ENCODE assay signal across 18 cellular contexts in the genomic region with DNA sequence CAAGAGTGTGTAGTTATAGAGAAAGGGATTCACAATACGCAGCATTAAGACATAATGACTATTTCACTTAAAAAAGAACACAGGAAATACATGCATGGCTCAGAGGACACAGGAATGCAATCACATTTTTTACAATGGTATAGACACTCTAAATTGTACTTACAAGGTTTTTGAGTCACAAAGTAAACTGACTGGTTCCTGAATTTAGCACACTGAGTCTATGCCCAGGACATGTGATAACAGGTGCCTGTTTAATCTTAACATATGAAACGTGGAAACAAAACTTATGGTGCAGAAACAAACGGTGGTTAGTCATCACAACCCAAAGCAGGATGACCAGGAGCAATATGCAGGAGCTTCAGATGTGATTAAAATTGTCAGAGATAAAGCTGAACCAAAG. TPM values are rescaled to one million over a fixed set of nuclear protein-coding genes. Genes with fewer than 3 reads are reported as not detected.
DNase-seq lines count a peak whose midpoint lies in the region; ATAC-seq and TF ChIP-seq lines count a peak whose summit lies in the region.
"Had no signal": no experiment of that assay in that cellular context is flagged by ENCODE, and none has a peak within 500 bp of the region (broad histone marks: within the 10 kb centered on the region; RNA-seq: fewer than 3 reads in every experiment).

No MANE protein-coding gene starts in this region.

- H3K27ac ChIP-seq in RWPE1, result no peak overlapping the region
- H3K27ac ChIP-seq in esophagus squamous epithelium, result peak overlapping the region; percentile 11 to 74 (median 66)
- no peak overlapping the region for H3K27ac ChIP-seq in A673 (ENCODE audit: low read depth, low read length, poor library complexity, severe bottlenecking)

- H3K27me3 ChIP-seq in esophagus squamous epithelium (no peaks in the 10 kb centered on the region), A673 (replicated peaks; ENCODE audit: insufficient read depth, low read depth, low read length, poor library complexity) (peaks cover 68% of the 10 kb centered on the region)

- no peaks in the 10 kb centered on the region for H3K9me3 Mint-ChIP-seq in mesothelial cell of epicardium
- H3K9me3 Mint-ChIP-seq: activated CD4-positive, alpha-beta T cell treated with anti-CD3 and anti-CD28 coated beads, Interleukin-2, amount 10 ng/mL, durations not matched to agents 24 days and 14 days; dendritic cell treated with granulocyte-macrophage colony-stimulating factor and Interleukin-4, amounts not matched to agents 40 ng/mL and 50 ng/mL, for 4 days; HFFc6 had no signal

- peak; percentile 68 for DNase-seq in Caki2 (ENCODE audit: low read depth)
- DNase-seq in RWPE1 (ENCODE audit: low spot score), result peak; percentile 71
- DNase-seq in esophagus squamous epithelium (lab: John Stamatoyannopoulos, UW), result no peak
- DNase-seq in mesothelial cell of epicardium (ENCODE audit: low spot score in 2 of 2, unreplicated experiment in 2 of 2), result no peak
- no peak for DNase-seq in DMS114 treated with DMSO at 0.1 percent for 48 hours (lab: John Stamatoyannopoulos, UW; ENCODE audit: unreplicated experiment)
- DNase-seq in NCI-H69 (lab: John Stamatoyannopoulos, UW), result no peak
- no peak for DNase-seq in A673 (ENCODE audit: low spot score)
- DNase-seq in left cardiac atrium, result no peak
- DNase-seq: activated CD4-positive, alpha-beta T cell treated with anti-CD3 and anti-CD28 coated beads, Interleukin-2, amount 10 ng/mL, durations not matched to agents 24 days and 14 days; CD4-positive, CD25-positive, alpha-beta regulatory T cell; DMS79; head of caudate nucleus; HFFc6; midbrain; NCI-H187 treated with DMSO at 0.1 percent for 48 hours; RPMI8226; stimulated activated CD4-positive, alpha-beta T cell treated with anti-CD3 and anti-CD28 coated beads, Interleukin-4, amount 100 ng/mL, for 4 hours had no signal

- intact Hi-C loops in esophagus squamous epithelium (cut with DNase I), result no loop called here
- intact Hi-C loops in A673 (cut with micrococcal nuclease; ENCODE audit: unreplicated experiment), result no loop called here
- intact Hi-C loops in left cardiac atrium (cut with DNase I), result loop anchor here in 1 of 2 donors (10.0 kb wide), 2 partner anchors 68 to 158 kb away; no protein-coding TSS in a partner anchor

- no peaks in the 10 kb centered on the region for H3K27me3 Mint-ChIP-seq in mesothelial cell of epicardium (ENCODE audit: low read depth)

- peaks cover 15% of the 10 kb centered on the region for H3K36me3 Mint-ChIP-seq in mesothelial cell of epicardium
- H3K36me3 Mint-ChIP-seq: CD4-positive, CD25-positive, alpha-beta regulatory T cell had no signal

- POLR2A ChIA-PET in RWPE1 (lab: Yijun Ruan, JAX; ENCODE audit: low non-redundant PET), result no interaction called here
- POLR2A ChIA-PET in A673 (lab: Charles Lee; ENCODE audit: low non-redundant PET), result no interaction called here

- whole genome bisulfite sequencing in esophagus squamous epithelium, 2 donors, result 16 to 31% methylated on average over 3 of the region's 3 CpGs

- TF ChIP-seq POLR2A in esophagus squamous epithelium (IDR thresholded peaks at IDR 0.05), result no peak

- ATAC-seq in left cardiac atrium, result no peak

- BruUV-seq in A673 (replicated peaks; lab: Mats Ljungman, UMichigan), result no TSS peak

- in situ Hi-C loops in Caki2 (cut with HindIII; ENCODE audit: low pct_unique_long_range_greater_than_20kb, low sequenced_read_pairs), result no loop called here

- peaks cover 24% of the 10 kb centered on the region for H3K4me1 Mint-ChIP-seq in mesothelial cell of epicardium
- H3K4me1 Mint-ChIP-seq: activated CD4-positive, alpha-beta T cell treated with anti-CD3 and anti-CD28 coated beads, Interleukin-2, amount 10 ng/mL, durations not matched to agents 24 days and 14 days had no signal

- no peak for TF ChIP-seq CTCF in RWPE1 (conservative IDR thresholded peaks at IDR 0.05; ENCODE audit: low read depth)
- TF ChIP-seq CTCF in esophagus squamous epithelium (IDR thresholded peaks at IDR 0.05), result no peak
- TF ChIP-seq CTCF in mesothelial cell of epicardium (IDR thresholded peaks at IDR 0.05; ENCODE audit: unreplicated experiment), result no peak
- TF ChIP-seq CTCF in A673 (conservative IDR thresholded peaks at IDR 0.05; ENCODE audit: low read depth, low read length), result no peak

- peak overlapping the region; percentile 14 for H3K27ac Mint-ChIP-seq in mesothelial cell of epicardium
- H3K27ac Mint-ChIP-seq: activated CD4-positive, alpha-beta T cell treated with anti-CD3 and anti-CD28 coated beads, Interleukin-2, amount 10 ng/mL, durations not matched to agents 24 days and 14 days; CD4-positive, CD25-positive, alpha-beta regulatory T cell; dendritic cell treated with granulocyte-macrophage colony-stimulating factor and Interleukin-4, amounts not matched to agents 40 ng/mL and 50 ng/mL, for 4 days; HFFc6 had no signal

- H3K4me3 Mint-ChIP-seq in mesothelial cell of epicardium, result no peak overlapping the region
- H3K4me3 Mint-ChIP-seq: activated CD4-positive, alpha-beta T cell treated with anti-CD3 and anti-CD28 coated beads, Interleukin-2, amount 10 ng/mL, durations not matched to agents 24 days and 14 days; CD4-positive, CD25-positive, alpha-beta regulatory T cell; dendritic cell treated with granulocyte-macrophage colony-stimulating factor and Interleukin-4, amounts not matched to agents 40 ng/mL and 50 ng/mL, for 4 days; HFFc6 had no signal

- CTCF ChIA-PET in RWPE1 (lab: Yijun Ruan, JAX) (no interaction called here), A673 (lab: Charles Lee) (no interaction called here)

- H3K9me3 ChIP-seq in esophagus squamous epithelium (no peaks in the 10 kb centered on the region), A673 (ENCODE audit: low read depth, low read length, poor library complexity, severe bottlenecking) (no peaks in the 10 kb centered on the region)

- H3K36me3 ChIP-seq in esophagus squamous epithelium (peaks cover 0 to 5% (median 0%) of the 10 kb centered on the region in 3 donors), A673 (ENCODE audit: insufficient read depth, low read length, poor library complexity, severe bottlenecking) (no peaks in the 10 kb centered on the region)

- H3K4me1 ChIP-seq in esophagus squamous epithelium (peaks cover 0 to 69% (median 29%) of the 10 kb centered on the region in 3 donors), A673 (ENCODE audit: insufficient read depth, low read length, poor library complexity, severe bottlenecking) (no peaks in the 10 kb centered on the region)

- no peak overlapping the region for H3K4me3 ChIP-seq in esophagus squamous epithelium
- no peak overlapping the region for H3K4me3 ChIP-seq in A673 (ENCODE audit: low read depth, low read length, poor library complexity, severe bottlenecking)

RNA-seq across cellular contexts. Expression of a gene that starts 6.7 kb away (rescaled TPM):
- 12.6 and 20.7 TPM in 2 replicates for total RNA-seq in Caki2 (2014; rRNA removed; shearing (Covaris generic); ENCODE audit: low replicate concordance)
- total RNA-seq in esophagus squamous epithelium (10 to 100 TPM; 18.9 to 25.9 (median 20.7) TPM), mesothelial cell of epicardium (38.6 to 42.3 TPM (median 39.3 TPM) in 3 replicates), A673 (2021) (not detected in 2 replicates), left cardiac atrium (10 to 100 TPM; 28.5 to 31.1 TPM)
- total RNA-seq: activated CD4-positive, alpha-beta T cell treated with anti-CD3 and anti-CD28 coated beads, Interleukin-2, amount 10 ng/mL, durations not matched to agents 24 days and 14 days; CD4-positive, CD25-positive, alpha-beta regulatory T cell had no signal

Comparison
In these comparisons a context has a peak if more than half of its experiments do, and no peak if none do; other contexts are left out.
1. DNase-seq: peak in Caki2 (single experiment) and RWPE1 (single experiment); none in esophagus squamous epithelium (single experiment), mesothelial cell of epicardium (0 of 2), DMS114 treated with DMSO at 0.1 percent for 48 hours (single experiment), NCI-H69 (single experiment), A673 (single experiment) and left cardiac atrium (single experiment).
2. H3K27ac ChIP-seq: peak in esophagus squamous epithelium (4 of 4); none in RWPE1 (single experiment) and A673 (single experiment).
3. RNA of a gene that starts 6.7 kb away (total RNA-seq): 38.6 to 42.3 TPM in mesothelial cell of epicardium, 28.5 to 31.1 TPM in left cardiac atrium, 18.9 to 25.9 TPM in esophagus squamous epithelium and 12.6 to 20.7 TPM in Caki2; not detected in A673; every median in the first group is over 10 times any median in the second.